Comparison of ENCODE assay signal across 1 cellular context in the genomic region with DNA sequence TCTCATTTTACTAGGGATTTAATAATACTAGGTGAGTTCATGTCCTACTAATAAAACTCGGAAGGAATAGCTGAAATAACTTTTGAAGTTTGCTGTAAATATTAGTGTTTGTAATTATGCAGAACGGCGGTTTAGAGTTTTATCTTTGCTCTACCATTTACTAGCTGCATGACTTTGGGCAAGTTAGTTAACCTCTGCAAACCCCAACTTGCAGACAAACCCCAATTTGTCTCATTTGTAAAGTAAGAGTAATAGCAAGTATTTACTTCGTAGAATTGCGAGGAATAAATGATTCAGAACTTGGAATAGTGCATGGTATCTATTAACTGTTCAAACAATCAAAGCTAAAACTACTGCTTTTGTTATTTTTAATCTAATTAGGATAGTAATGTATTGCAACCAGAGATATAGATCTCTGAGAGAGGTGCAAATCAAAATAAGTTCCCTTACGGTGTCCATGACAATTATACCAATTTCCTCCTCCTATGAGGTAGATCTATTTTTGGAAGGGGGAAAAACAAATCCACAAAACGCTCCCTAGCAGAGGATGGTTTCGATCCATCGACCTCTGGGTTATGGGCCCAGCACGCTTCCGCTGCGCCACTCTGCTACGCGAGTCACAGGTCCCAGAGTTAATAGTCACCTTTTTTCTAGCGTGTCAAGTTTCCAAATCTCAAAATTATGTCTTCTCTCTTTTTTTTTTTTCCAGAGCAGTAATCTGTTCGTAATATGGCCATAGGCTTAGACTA.
TF ChIP-seq lines count a peak whose summit lies in the region.

No MANE protein-coding gene starts in this region.

TF ChIP-seq in HepG2, 621 proteins besides CTCF, POLR2A, EP300 and RAD21 (continued from another document and continues in another):
- TF ChIP-seq PRDM10 (CRISPR knock-in tag; IDR thresholded peaks at IDR 0.05; ENCODE audit: low read depth) (no peak), ZBTB43 (CRISPR knock-in tag; conservative IDR thresholded peaks at IDR 0.05) (0 out of 2 replicates have a peak, but pooled peaks have one; percentile 17), RARA (CRISPR knock-in tag; IDR thresholded peaks at IDR 0.05) (peak; percentile 53), ZNF253 (CRISPR knock-in tag; IDR thresholded peaks at IDR 0.05; ENCODE audit: borderline replicate concordance) (no peak), AKNA (CRISPR knock-in tag; IDR thresholded peaks at IDR 0.05; ENCODE audit: borderline replicate concordance) (no peak), ZFAT (CRISPR knock-in tag; conservative IDR thresholded peaks at IDR 0.05) (no peak), ZNF788 (CRISPR knock-in tag; IDR thresholded peaks at IDR 0.05; ENCODE audit: borderline replicate concordance) (no peak), ZNF234 (CRISPR knock-in tag; conservative IDR thresholded peaks at IDR 0.05) (no peak), ZSCAN20 (CRISPR knock-in tag; IDR thresholded peaks at IDR 0.05; ENCODE audit: borderline replicate concordance) (no peak), TBX2 (CRISPR knock-in tag; IDR thresholded peaks at IDR 0.05; ENCODE audit: borderline replicate concordance) (no peak), MED8 (CRISPR knock-in tag; IDR thresholded peaks at IDR 0.05; ENCODE audit: insufficient replicate concordance) (no peak), ZNF615 (CRISPR knock-in tag; IDR thresholded peaks at IDR 0.05; ENCODE audit: borderline replicate concordance) (no peak), HNRNPK (IDR thresholded peaks at IDR 0.05; ENCODE audit: low read depth, low read length, poor library complexity, severe bottlenecking) (no peak), SOX5 (CRISPR knock-in tag; IDR thresholded peaks at IDR 0.05; ENCODE audit: borderline replicate concordance) (peak; percentile 63), PAXIP1 (CRISPR knock-in tag; conservative IDR thresholded peaks at IDR 0.05) (no peak), MIER2 (CRISPR knock-in tag; IDR thresholded peaks at IDR 0.05) (0 out of 2 replicates have a peak, but pooled peaks have one; percentile 58), ZNF503 (CRISPR knock-in tag; IDR thresholded peaks at IDR 0.05) (no peak), DPF2 (CRISPR knock-in tag; IDR thresholded peaks at IDR 0.05; ENCODE audit: borderline replicate concordance, low read depth) (no peak), SKI (IDR thresholded peaks at IDR 0.05; ENCODE audit: partially characterized antibody) (no peak), ZFP36L2 (CRISPR knock-in tag; IDR thresholded peaks at IDR 0.05) (0 out of 2 replicates have a peak, but pooled peaks have one; percentile 87), ZNF619 (CRISPR knock-in tag; IDR thresholded peaks at IDR 0.05) (no peak), LCORL (IDR thresholded peaks at IDR 0.05) (no peak), LCORL (CRISPR knock-in tag; IDR thresholded peaks at IDR 0.05) (peak; percentile 22; the same call in 1 of the 2 replicates), SATB2 (CRISPR knock-in tag; IDR thresholded peaks at IDR 0.05) (no peak; the same call in 1 of the 2 replicates), ZNF713 (CRISPR knock-in tag; IDR thresholded peaks at IDR 0.05) (no peak), ZNF264 (CRISPR knock-in tag; IDR thresholded peaks at IDR 0.05) (no peak), ZNF75D (CRISPR knock-in tag; IDR thresholded peaks at IDR 0.05; ENCODE audit: borderline replicate concordance) (no peak), ESRRA (CRISPR knock-in tag; IDR thresholded peaks at IDR 0.05; ENCODE audit: low read depth) (no peak), HNF4A (CRISPR knock-in tag; IDR thresholded peaks at IDR 0.05) (no peak), CREM (IDR thresholded peaks at IDR 0.05) (peak; percentile 45), CREM (CRISPR knock-in tag; IDR thresholded peaks at IDR 0.05) (no peak), ZKSCAN1 (IDR thresholded peaks at IDR 0.05; ENCODE audit: low read length) (no peak; the same call in 1 of the 2 replicates), ZBTB14 (CRISPR knock-in tag; IDR thresholded peaks at IDR 0.05) (no peak), CREB3 (CRISPR knock-in tag; IDR thresholded peaks at IDR 0.05) (no peak)
- TF ChIP-seq, protein P1, sequence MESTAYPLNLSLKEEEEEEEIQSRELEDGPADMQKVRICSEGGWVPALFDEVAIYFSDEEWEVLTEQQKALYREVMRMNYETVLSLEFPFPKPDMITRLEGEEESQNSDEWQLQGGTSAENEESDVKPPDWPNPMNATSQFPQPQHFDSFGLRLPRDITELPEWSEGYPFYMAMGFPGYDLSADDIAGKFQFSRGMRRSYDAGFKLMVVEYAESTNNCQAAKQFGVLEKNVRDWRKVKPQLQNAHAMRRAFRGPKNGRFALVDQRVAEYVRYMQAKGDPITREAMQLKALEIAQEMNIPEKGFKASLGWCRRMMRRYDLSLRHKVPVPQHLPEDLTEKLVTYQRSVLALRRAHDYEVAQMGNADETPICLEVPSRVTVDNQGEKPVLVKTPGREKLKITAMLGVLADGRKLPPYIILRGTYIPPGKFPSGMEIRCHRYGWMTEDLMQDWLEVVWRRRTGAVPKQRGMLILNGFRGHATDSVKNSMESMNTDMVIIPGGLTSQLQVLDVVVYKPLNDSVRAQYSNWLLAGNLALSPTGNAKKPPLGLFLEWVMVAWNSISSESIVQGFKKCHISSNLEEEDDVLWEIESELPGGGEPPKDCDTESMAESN (CRISPR knock-in tag; conservative IDR thresholded peaks at IDR 0.05) = no peak
- TF ChIP-seq, protein P2, sequence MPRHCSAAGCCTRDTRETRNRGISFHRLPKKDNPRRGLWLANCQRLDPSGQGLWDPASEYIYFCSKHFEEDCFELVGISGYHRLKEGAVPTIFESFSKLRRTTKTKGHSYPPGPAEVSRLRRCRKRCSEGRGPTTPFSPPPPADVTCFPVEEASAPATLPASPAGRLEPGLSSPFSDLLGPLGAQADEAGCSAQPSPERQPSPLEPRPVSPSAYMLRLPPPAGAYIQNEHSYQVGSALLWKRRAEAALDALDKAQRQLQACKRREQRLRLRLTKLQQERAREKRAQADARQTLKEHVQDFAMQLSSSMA (CRISPR knock-in tag; IDR thresholded peaks at IDR 0.05) = no peak
